Comparison of ENCODE assay signal across 15 cellular contexts in genomic region chr3:186194451-186194811, GRCh38.
DNase-seq lines count a peak whose midpoint lies in the region; ATAC-seq and TF ChIP-seq lines count a peak whose summit lies in the region.
"Had no signal": no experiment of that assay in that cellular context is flagged by ENCODE, and none has a peak within 500 bp of the region (broad histone marks: within the 10 kb centered on the region; RNA-seq: fewer than 3 reads in every experiment).

No MANE protein-coding gene starts in this region.

- peak overlapping the region; percentile 10 for H3K4me3 Mint-ChIP-seq in activated naive CD4-positive, alpha-beta T cell treated with anti-CD3 and anti-CD28 coated beads for 36 hours
- H3K4me3 Mint-ChIP-seq in activated naive CD4-positive, alpha-beta T cell treated with anti-CD3 and anti-CD28 coated beads, Interleukin-2, amount 10 ng/mL, durations not matched to agents 7 days and 5 days, result no peak overlapping the region
- H3K4me3 Mint-ChIP-seq in mesothelial cell of epicardium, result peak overlapping the region; percentile 68
- H3K4me3 Mint-ChIP-seq: activated CD4-positive, alpha-beta T cell treated with anti-CD3 and anti-CD28 coated beads for 36 hours had no signal

- no peaks in the 10 kb centered on the region for H3K36me3 Mint-ChIP-seq in activated naive CD4-positive, alpha-beta T cell treated with anti-CD3 and anti-CD28 coated beads for 36 hours (ENCODE audit: low read depth)
- no peaks in the 10 kb centered on the region for H3K36me3 Mint-ChIP-seq in activated naive CD4-positive, alpha-beta T cell treated with anti-CD3 and anti-CD28 coated beads, Interleukin-2, amount 10 ng/mL, durations not matched to agents 7 days and 5 days
- H3K36me3 Mint-ChIP-seq in mesothelial cell of epicardium, result no peaks in the 10 kb centered on the region
- H3K36me3 Mint-ChIP-seq: CD4-positive, alpha-beta memory T cell had no signal

- CTCF ChIA-PET in activated naive CD4-positive, alpha-beta T cell treated with anti-CD3 and anti-CD28 coated beads for 36 hours (lab: Charles Lee), result no interaction called here
- CTCF ChIA-PET in activated naive CD4-positive, alpha-beta T cell treated with anti-CD3 and anti-CD28 coated beads, Interleukin-2, amount 10 ng/mL, durations not matched to agents 7 days and 5 days (lab: Charles Lee), result no interaction called here

- H3K9me3 ChIP-seq in duodenal mucosa (ENCODE audit: control insufficient read depth in 1 of 2, low read length in 2 of 2) (no peaks in the 10 kb centered on the region), thoracic aorta (no peaks in the 10 kb centered on the region)

- no peaks in the 10 kb centered on the region for H3K36me3 ChIP-seq in duodenal mucosa (ENCODE audit: control insufficient read depth in 1 of 2, insufficient read depth in 2 of 2, low read length in 2 of 2)
- H3K36me3 ChIP-seq in thoracic aorta, result no peaks in the 10 kb centered on the region

- no peaks in the 10 kb centered on the region for H3K9me3 Mint-ChIP-seq in activated naive CD4-positive, alpha-beta T cell treated with anti-CD3 and anti-CD28 coated beads for 36 hours
- no peaks in the 10 kb centered on the region for H3K9me3 Mint-ChIP-seq in activated naive CD4-positive, alpha-beta T cell treated with anti-CD3 and anti-CD28 coated beads, Interleukin-2, amount 10 ng/mL, durations not matched to agents 7 days and 5 days
- no peaks in the 10 kb centered on the region for H3K9me3 Mint-ChIP-seq in mesothelial cell of epicardium

- no peak overlapping the region for H3K27ac Mint-ChIP-seq in activated naive CD4-positive, alpha-beta T cell treated with anti-CD3 and anti-CD28 coated beads for 36 hours
- H3K27ac Mint-ChIP-seq in activated naive CD4-positive, alpha-beta T cell treated with anti-CD3 and anti-CD28 coated beads, Interleukin-2, amount 10 ng/mL, durations not matched to agents 7 days and 5 days, result no peak overlapping the region
- H3K27ac Mint-ChIP-seq in mesothelial cell of epicardium, result no peak overlapping the region
- H3K27ac Mint-ChIP-seq: activated CD4-positive, alpha-beta T cell treated with anti-CD3 and anti-CD28 coated beads for 36 hours; CD4-positive, alpha-beta memory T cell had no signal

- peaks cover 13 to 17% of the 10 kb centered on the region in 2 donors for H3K27me3 ChIP-seq in duodenal mucosa (ENCODE audit: control insufficient read depth in 1 of 2, insufficient read depth in 2 of 2, low read length in 2 of 2)
- no peaks in the 10 kb centered on the region for H3K27me3 ChIP-seq in thoracic aorta (replicated peaks; ENCODE audit: insufficient read depth)

- TF ChIP-seq CTCF in mesothelial cell of epicardium (IDR thresholded peaks at IDR 0.05; ENCODE audit: unreplicated experiment) (no peak), thoracic aorta (IDR thresholded peaks at IDR 0.05) (no peak)

- H3K4me1 Mint-ChIP-seq in activated naive CD4-positive, alpha-beta T cell treated with anti-CD3 and anti-CD28 coated beads for 36 hours (ENCODE audit: low read depth), result peaks cover 7% of the 10 kb centered on the region
- peaks cover 3% of the 10 kb centered on the region for H3K4me1 Mint-ChIP-seq in activated naive CD4-positive, alpha-beta T cell treated with anti-CD3 and anti-CD28 coated beads, Interleukin-2, amount 10 ng/mL, durations not matched to agents 7 days and 5 days
- H3K4me1 Mint-ChIP-seq in mesothelial cell of epicardium, result peaks cover 3% of the 10 kb centered on the region

- no peak overlapping the region for H3K27ac ChIP-seq in duodenal mucosa (ENCODE audit: low read depth, low read length)
- no peak overlapping the region for H3K27ac ChIP-seq in thoracic aorta

- H3K27me3 Mint-ChIP-seq in activated naive CD4-positive, alpha-beta T cell treated with anti-CD3 and anti-CD28 coated beads for 36 hours (ENCODE audit: low read depth), result peaks cover 22% of the 10 kb centered on the region
- H3K27me3 Mint-ChIP-seq in activated naive CD4-positive, alpha-beta T cell treated with anti-CD3 and anti-CD28 coated beads, Interleukin-2, amount 10 ng/mL, durations not matched to agents 7 days and 5 days, result peaks cover 48% of the 10 kb centered on the region
- H3K27me3 Mint-ChIP-seq in mesothelial cell of epicardium (ENCODE audit: low read depth), result peaks cover 59% of the 10 kb centered on the region

- H3K9ac ChIP-seq in duodenal mucosa (ENCODE audit: low read depth in 1 of 2, low read length in 2 of 2), result no peak overlapping the region

- H3K4me1 ChIP-seq in duodenal mucosa (ENCODE audit: control insufficient read depth in 1 of 2, insufficient read depth in 2 of 2, low read length in 2 of 2), result peaks cover 0 to 11% of the 10 kb centered on the region in 2 donors
- H3K4me1 ChIP-seq in thoracic aorta (ENCODE audit: control insufficient read depth in 1 of 2, low read depth in 2 of 2), result peaks cover 0 to 8% of the 10 kb centered on the region in 2 donors

- H3K4me3 ChIP-seq in duodenal mucosa (ENCODE audit: low read depth in 1 of 2, low read length in 2 of 2), result peak overlapping the region; percentile 45 to 57
- H3K4me3 ChIP-seq in thoracic aorta, result peak overlapping the region; percentile 57

- no peak for DNase-seq in activated naive CD4-positive, alpha-beta T cell treated with anti-CD3 and anti-CD28 coated beads for 36 hours
- DNase-seq in activated naive CD4-positive, alpha-beta T cell treated with anti-CD3 and anti-CD28 coated beads, Interleukin-2, amount 10 ng/mL, durations not matched to agents 7 days and 5 days, result no peak
- no peak for DNase-seq in mesothelial cell of epicardium (ENCODE audit: low spot score in 2 of 2, unreplicated experiment in 2 of 2)
- DNase-seq in thoracic aorta (ENCODE audit: low spot score), result no peak
- no peak for DNase-seq in AML-193 (lab: John Stamatoyannopoulos, UW)
- DNase-seq in DMS 273 (lab: John Stamatoyannopoulos, UW; ENCODE audit: unreplicated experiment), result no peak
- DNase-seq: activated CD8-positive, alpha-beta memory T cell treated with anti-CD3 and anti-CD28 coated beads, Interleukin-2, amount 50 U/mL, for 48 hours; CD4-positive, alpha-beta memory T cell; cerebellar nuclear complex; NCI-H1436; NCI-H446 treated with DMSO at 0.1 percent for 48 hours; SHP77 treated with DMSO at 0.1 percent for 48 hours had no signal

- intact Hi-C loops in activated naive CD4-positive, alpha-beta T cell treated with anti-CD3 and anti-CD28 coated beads for 36 hours (cut with micrococcal nuclease), result no loop called here

- ATAC-seq in thoracic aorta (ENCODE audit: insufficient number of reproducible peaks, low FRiP score, low read depth), result no peak
- no peak for ATAC-seq in activated CD4-positive, CD25-positive, alpha-beta regulatory T cell treated with anti-CD3 and anti-CD28 coated beads, Interleukin-2, amount 50 U/mL, for 24 hours
